In the genomic region with DNA sequence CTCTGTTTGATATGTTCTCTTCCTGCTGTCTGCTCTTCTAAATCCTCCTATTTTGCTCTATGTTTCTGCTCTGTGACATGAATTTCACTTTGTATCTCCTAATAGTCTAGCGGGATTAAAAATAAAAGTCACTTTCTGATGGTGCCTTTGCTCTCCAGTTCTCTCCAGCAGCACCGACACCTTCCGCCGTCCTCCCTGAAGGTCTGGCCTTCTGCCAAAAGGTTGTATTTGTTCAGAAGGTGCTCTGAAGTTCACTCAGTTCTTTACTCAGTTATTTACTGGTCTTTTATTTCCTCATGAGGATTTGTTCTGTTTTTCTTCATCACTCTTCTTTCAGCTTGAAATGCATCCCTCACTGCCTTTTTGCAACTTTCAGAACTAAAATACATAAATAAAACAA, we compare ENCODE assay signal across 2 cellular contexts.
A peak's percentile ranks its signal among the peaks of the same experiment; 100 is the strongest.
TF ChIP-seq lines count a peak whose summit lies in the region.

No MANE protein-coding gene starts in this region.

TF ChIP-seq in K562, 482 proteins besides CTCF, POLR2A, EP300 and RAD21:
- TF ChIP-seq, protein P1, sequence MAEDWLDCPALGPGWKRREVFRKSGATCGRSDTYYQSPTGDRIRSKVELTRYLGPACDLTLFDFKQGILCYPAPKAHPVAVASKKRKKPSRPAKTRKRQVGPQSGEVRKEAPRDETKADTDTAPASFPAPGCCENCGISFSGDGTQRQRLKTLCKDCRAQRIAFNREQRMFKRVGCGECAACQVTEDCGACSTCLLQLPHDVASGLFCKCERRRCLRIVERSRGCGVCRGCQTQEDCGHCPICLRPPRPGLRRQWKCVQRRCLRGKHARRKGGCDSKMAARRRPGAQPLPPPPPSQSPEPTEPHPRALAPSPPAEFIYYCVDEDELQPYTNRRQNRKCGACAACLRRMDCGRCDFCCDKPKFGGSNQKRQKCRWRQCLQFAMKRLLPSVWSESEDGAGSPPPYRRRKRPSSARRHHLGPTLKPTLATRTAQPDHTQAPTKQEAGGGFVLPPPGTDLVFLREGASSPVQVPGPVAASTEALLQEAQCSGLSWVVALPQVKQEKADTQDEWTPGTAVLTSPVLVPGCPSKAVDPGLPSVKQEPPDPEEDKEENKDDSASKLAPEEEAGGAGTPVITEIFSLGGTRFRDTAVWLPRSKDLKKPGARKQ (CRISPR knock-in tag; IDR thresholded peaks at IDR 0.05), result no peak
- TF ChIP-seq TEAD2 (tag; IDR thresholded peaks at IDR 0.05), result no peak
- TF ChIP-seq NFIX (CRISPR knock-in tag; IDR thresholded peaks at IDR 0.05; ENCODE audit: low read depth), result 0 out of 2 replicates have a peak, but pooled peaks have one; percentile 12
- TF ChIP-seq NFIC (IDR thresholded peaks at IDR 0.05), result peak; percentile 86

TF ChIP-seq in WTC11, 78 proteins besides CTCF, POLR2A, EP300 and RAD21:
- TF ChIP-seq, protein P2, sequence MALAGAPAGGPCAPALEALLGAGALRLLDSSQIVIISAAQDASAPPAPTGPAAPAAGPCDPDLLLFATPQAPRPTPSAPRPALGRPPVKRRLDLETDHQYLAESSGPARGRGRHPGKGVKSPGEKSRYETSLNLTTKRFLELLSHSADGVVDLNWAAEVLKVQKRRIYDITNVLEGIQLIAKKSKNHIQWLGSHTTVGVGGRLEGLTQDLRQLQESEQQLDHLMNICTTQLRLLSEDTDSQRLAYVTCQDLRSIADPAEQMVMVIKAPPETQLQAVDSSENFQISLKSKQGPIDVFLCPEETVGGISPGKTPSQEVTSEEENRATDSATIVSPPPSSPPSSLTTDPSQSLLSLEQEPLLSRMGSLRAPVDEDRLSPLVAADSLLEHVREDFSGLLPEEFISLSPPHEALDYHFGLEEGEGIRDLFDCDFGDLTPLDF (CRISPR knock-in tag; IDR thresholded peaks at IDR 0.05), result no peak
- TF ChIP-seq, protein P3, sequence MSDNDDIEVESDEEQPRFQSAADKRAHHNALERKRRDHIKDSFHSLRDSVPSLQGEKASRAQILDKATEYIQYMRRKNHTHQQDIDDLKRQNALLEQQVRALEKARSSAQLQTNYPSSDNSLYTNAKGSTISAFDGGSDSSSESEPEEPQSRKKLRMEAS (CRISPR knock-in tag; IDR thresholded peaks at IDR 0.05), result no peak
- TF ChIP-seq TCF7 (CRISPR knock-in tag; IDR thresholded peaks at IDR 0.05; ENCODE audit: low read depth), result no peak
- no peak for TF ChIP-seq NR3C1 (CRISPR knock-in tag; conservative IDR thresholded peaks at IDR 0.05; ENCODE audit: low read depth)
- TF ChIP-seq, protein P4, sequence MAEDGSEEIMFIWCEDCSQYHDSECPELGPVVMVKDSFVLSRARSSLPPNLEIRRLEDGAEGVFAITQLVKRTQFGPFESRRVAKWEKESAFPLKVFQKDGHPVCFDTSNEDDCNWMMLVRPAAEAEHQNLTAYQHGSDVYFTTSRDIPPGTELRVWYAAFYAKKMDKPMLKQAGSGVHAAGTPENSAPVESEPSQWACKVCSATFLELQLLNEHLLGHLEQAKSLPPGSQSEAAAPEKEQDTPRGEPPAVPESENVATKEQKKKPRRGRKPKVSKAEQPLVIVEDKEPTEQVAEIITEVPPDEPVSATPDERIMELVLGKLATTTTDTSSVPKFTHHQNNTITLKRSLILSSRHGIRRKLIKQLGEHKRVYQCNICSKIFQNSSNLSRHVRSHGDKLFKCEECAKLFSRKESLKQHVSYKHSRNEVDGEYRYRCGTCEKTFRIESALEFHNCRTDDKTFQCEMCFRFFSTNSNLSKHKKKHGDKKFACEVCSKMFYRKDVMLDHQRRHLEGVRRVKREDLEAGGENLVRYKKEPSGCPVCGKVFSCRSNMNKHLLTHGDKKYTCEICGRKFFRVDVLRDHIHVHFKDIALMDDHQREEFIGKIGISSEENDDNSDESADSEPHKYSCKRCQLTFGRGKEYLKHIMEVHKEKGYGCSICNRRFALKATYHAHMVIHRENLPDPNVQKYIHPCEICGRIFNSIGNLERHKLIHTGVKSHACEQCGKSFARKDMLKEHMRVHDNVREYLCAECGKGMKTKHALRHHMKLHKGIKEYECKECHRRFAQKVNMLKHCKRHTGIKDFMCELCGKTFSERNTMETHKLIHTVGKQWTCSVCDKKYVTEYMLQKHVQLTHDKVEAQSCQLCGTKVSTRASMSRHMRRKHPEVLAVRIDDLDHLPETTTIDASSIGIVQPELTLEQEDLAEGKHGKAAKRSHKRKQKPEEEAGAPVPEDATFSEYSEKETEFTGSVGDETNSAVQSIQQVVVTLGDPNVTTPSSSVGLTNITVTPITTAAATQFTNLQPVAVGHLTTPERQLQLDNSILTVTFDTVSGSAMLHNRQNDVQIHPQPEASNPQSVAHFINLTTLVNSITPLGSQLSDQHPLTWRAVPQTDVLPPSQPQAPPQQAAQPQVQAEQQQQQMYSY (CRISPR knock-in tag; IDR thresholded peaks at IDR 0.05), result no peak
- TF ChIP-seq, protein P5, sequence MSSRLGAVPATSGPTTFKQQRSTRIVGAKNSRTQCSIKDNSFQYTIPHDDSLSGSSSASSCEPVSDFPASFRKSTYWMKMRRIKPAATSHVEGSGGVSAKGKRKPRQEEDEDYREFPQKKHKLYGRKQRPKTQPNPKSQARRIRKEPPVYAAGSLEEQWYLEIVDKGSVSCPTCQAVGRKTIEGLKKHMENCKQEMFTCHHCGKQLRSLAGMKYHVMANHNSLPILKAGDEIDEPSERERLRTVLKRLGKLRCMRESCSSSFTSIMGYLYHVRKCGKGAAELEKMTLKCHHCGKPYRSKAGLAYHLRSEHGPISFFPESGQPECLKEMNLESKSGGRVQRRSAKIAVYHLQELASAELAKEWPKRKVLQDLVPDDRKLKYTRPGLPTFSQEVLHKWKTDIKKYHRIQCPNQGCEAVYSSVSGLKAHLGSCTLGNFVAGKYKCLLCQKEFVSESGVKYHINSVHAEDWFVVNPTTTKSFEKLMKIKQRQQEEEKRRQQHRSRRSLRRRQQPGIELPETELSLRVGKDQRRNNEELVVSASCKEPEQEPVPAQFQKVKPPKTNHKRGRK (CRISPR knock-in tag; IDR thresholded peaks at IDR 0.05; ENCODE audit: borderline replicate concordance), result no peak
- TF ChIP-seq ZNF219 (CRISPR knock-in tag; IDR thresholded peaks at IDR 0.05; ENCODE audit: borderline replicate concordance), result no peak
- TF ChIP-seq, protein P6, sequence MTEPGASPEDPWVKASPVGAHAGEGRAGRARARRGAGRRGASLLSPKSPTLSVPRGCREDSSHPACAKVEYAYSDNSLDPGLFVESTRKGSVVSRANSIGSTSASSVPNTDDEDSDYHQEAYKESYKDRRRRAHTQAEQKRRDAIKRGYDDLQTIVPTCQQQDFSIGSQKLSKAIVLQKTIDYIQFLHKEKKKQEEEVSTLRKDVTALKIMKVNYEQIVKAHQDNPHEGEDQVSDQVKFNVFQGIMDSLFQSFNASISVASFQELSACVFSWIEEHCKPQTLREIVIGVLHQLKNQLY (CRISPR knock-in tag; IDR thresholded peaks at IDR 0.05), result no peak
- TF ChIP-seq SOX15 (CRISPR knock-in tag; IDR thresholded peaks at IDR 0.05), result no peak
- TF ChIP-seq NFATC4 (CRISPR knock-in tag; IDR thresholded peaks at IDR 0.05), result no peak
- TF ChIP-seq, protein P7, sequence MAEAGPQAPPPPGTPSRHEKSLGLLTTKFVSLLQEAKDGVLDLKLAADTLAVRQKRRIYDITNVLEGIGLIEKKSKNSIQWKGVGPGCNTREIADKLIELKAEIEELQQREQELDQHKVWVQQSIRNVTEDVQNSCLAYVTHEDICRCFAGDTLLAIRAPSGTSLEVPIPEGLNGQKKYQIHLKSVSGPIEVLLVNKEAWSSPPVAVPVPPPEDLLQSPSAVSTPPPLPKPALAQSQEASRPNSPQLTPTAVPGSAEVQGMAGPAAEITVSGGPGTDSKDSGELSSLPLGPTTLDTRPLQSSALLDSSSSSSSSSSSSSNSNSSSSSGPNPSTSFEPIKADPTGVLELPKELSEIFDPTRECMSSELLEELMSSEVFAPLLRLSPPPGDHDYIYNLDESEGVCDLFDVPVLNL (CRISPR knock-in tag; IDR thresholded peaks at IDR 0.05; ENCODE audit: borderline replicate concordance, low read depth), result no peak
- TF ChIP-seq, protein P8, sequence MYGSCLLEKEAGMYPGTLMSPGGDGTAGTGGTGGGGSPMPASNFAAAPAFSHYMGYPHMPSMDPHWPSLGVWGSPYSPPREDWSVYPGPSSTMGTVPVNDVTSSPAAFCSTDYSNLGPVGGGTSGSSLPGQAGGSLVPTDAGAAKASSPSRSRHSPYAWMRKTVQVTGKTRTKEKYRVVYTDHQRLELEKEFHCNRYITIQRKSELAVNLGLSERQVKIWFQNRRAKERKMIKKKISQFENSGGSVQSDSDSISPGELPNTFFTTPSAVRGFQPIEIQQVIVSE (CRISPR knock-in tag; IDR thresholded peaks at IDR 0.05; ENCODE audit: borderline replicate concordance), result no peak
- TF ChIP-seq RELA (CRISPR knock-in tag; IDR thresholded peaks at IDR 0.05; ENCODE audit: borderline replicate concordance), result no peak
- no peak for TF ChIP-seq CREB1 (CRISPR knock-in tag; IDR thresholded peaks at IDR 0.05)
- TF ChIP-seq, protein P9, sequence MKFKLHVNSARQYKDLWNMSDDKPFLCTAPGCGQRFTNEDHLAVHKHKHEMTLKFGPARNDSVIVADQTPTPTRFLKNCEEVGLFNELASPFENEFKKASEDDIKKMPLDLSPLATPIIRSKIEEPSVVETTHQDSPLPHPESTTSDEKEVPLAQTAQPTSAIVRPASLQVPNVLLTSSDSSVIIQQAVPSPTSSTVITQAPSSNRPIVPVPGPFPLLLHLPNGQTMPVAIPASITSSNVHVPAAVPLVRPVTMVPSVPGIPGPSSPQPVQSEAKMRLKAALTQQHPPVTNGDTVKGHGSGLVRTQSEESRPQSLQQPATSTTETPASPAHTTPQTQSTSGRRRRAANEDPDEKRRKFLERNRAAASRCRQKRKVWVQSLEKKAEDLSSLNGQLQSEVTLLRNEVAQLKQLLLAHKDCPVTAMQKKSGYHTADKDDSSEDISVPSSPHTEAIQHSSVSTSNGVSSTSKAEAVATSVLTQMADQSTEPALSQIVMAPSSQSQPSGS (CRISPR knock-in tag; IDR thresholded peaks at IDR 0.05; ENCODE audit: borderline replicate concordance, low read depth), result no peak
